In genomic region chr1:47178665-47179022, GRCh38 we compare ENCODE assay signal across 9 cellular contexts. TPM values are rescaled to one million over a fixed set of nuclear protein-coding genes. Genes with fewer than 3 reads are reported as not detected.
DNase-seq lines count a peak whose midpoint lies in the region; ATAC-seq and TF ChIP-seq lines count a peak whose summit lies in the region.
"Had no signal": no experiment of that assay in that cellular context is flagged by ENCODE, and none has a peak within 500 bp of the region (broad histone marks: within the 10 kb centered on the region; RNA-seq: fewer than 3 reads in every experiment).

No MANE protein-coding gene starts in this region.

- H3K4me1 ChIP-seq in left ventricle myocardium inferior, result peaks cover 16% of the 10 kb centered on the region
- no peaks in the 10 kb centered on the region for H3K4me1 ChIP-seq in ovary (ENCODE audit: insufficient read depth)

- peak overlapping the region in 3 of 5 donors; percentile 73 to 89 (median 76) for H3K4me3 Mint-ChIP-seq in immature natural killer cell

- WGBS in ovary, 3 donors, result 67 to 84% (median 80%) methylated on average over 8 of the region's 8 CpGs

- no peaks in the 10 kb centered on the region for H3K36me3 Mint-ChIP-seq in immature natural killer cell

- no peak for TF ChIP-seq EP300 in ovary (IDR thresholded peaks at IDR 0.05)

- H3K27me3 Mint-ChIP-seq in immature natural killer cell (ENCODE audit: low read depth in 3 of 3), result peaks cover 11 to 16% (median 12%) of the 10 kb centered on the region in 3 donors

- TF ChIP-seq POLR2A in ovary (IDR thresholded peaks at IDR 0.05), result no peak

- peaks cover 11 to 12% of the 10 kb centered on the region in 2 donors for H3K4me1 Mint-ChIP-seq in immature natural killer cell

- peaks cover 46% of the 10 kb centered on the region for H3K27me3 ChIP-seq in left ventricle myocardium inferior (ENCODE audit: low read depth)
- H3K27me3 ChIP-seq in ovary, result no peaks in the 10 kb centered on the region

- H3K27ac ChIP-seq in left ventricle myocardium inferior (replicated peaks), result no peak overlapping the region
- H3K27ac ChIP-seq in ovary, result no peak overlapping the region
- H3K27ac ChIP-seq: neutrophil had no signal

- DNase-seq in left ventricle myocardium inferior, result no peak
- DNase-seq in left cardiac atrium, result no peak
- no peak for DNase-seq in astrocyte of the cerebellum (ENCODE audit: low read depth)
- no peak for DNase-seq in immature natural killer cell
- no peak for DNase-seq in ovary
- DNase-seq in NCI-H1105 (lab: John Stamatoyannopoulos, UW), result no peak
- DNase-seq in activated naive CD4-positive, alpha-beta T cell (lab: John Stamatoyannopoulos, UW), result no peak

- intact Hi-C loops in left ventricle myocardium inferior (cut with micrococcal nuclease), result loop anchor here (5.0 to 10.0 kb wide), 2 partner anchors 84 to 546 kb away; no protein-coding TSS in a partner anchor
- intact Hi-C loops in left cardiac atrium (cut with DNase I), result loop anchor here in 1 of 2 donors (5.0 kb wide), 1 partner anchor 431 kb away; no protein-coding TSS in a partner anchor
- intact Hi-C loops in ovary (cut with DNase I), result loop anchor here in 2 of 4 donors (5.0 to 10.0 kb wide), 2 partner anchors 534 to 774 kb away; no protein-coding TSS in a partner anchor

- H3K9me3 ChIP-seq in left ventricle myocardium inferior (replicated peaks), result no peaks in the 10 kb centered on the region
- no peaks in the 10 kb centered on the region for H3K9me3 ChIP-seq in ovary
- H3K9me3 ChIP-seq: neutrophil had no signal

- TF ChIP-seq CTCF in left ventricle myocardium inferior (IDR thresholded peaks at IDR 0.05; ENCODE audit: borderline replicate concordance) (no peak), astrocyte of the cerebellum (IDR thresholded peaks at IDR 0.05; ENCODE audit: low read depth, low read length, missing control alignments) (no peak), ovary (IDR thresholded peaks at IDR 0.05) (no peak)

- H3K4me3 ChIP-seq in left ventricle myocardium inferior (peak overlapping the region; percentile 60), astrocyte of the cerebellum (ENCODE audit: low read depth, low read length) (peak overlapping the region; percentile 43), ovary (no peak overlapping the region)

- in situ Hi-C loops in astrocyte of the cerebellum (cut with HindIII; ENCODE audit: low sequenced_read_pairs), result no loop called here

- ATAC-seq in left cardiac atrium, result no peak
- ATAC-seq in GM19395 (IDR thresholded peaks at IDR 0.05; ENCODE audit: unreplicated experiment), result no peak

- no peaks in the 10 kb centered on the region for H3K9me3 Mint-ChIP-seq in immature natural killer cell

- H3K27ac Mint-ChIP-seq in immature natural killer cell, result peak overlapping the region in 1 of 6 donors; percentile 44

- H3K36me3 ChIP-seq in left ventricle myocardium inferior, result no peaks in the 10 kb centered on the region
- no peaks in the 10 kb centered on the region for H3K36me3 ChIP-seq in ovary
- H3K36me3 ChIP-seq: neutrophil had no signal

RNA-seq across cellular contexts. Expression of gene PDZK1IP1, which starts 11.2 kb away (rescaled TPM):
- not detected for total RNA-seq in left ventricle myocardium inferior
- total RNA-seq in left cardiac atrium, result 1 to 10 TPM; 1.6 to 1.9 TPM
- 1 to 10 TPM in 1 of 3 donors, under 1 TPM in 1, not detected in 1; 0.58 to 7.5 TPM for polyA plus RNA-seq in immature natural killer cell
- 10 to 100 TPM in 1 of 7 donors, 1 to 10 TPM in 2, under 1 TPM in 2, not detected in 2; 0.36 to 66.1 (median 3.1) TPM for total RNA-seq in ovary
- polyA plus RNA-seq in ovary, result under 1 TPM; 0.42 to 0.61 TPM

RNA-seq across cellular contexts. Expression of gene CYP4A22, which starts 41.4 kb away (rescaled TPM):
- total RNA-seq in left ventricle myocardium inferior (not detected), left cardiac atrium (not detected), ovary (under 1 TPM in 1 of 7 donors, not detected in 6; 0.57 TPM)
- polyA plus RNA-seq in immature natural killer cell (not detected), ovary (under 1 TPM in 1 of 2 donors, not detected in 1; 0.08 TPM)

RNA-seq across cellular contexts. Expression of gene TAL1, which starts 53.4 kb away (rescaled TPM):
- 4.3 TPM for total RNA-seq in left ventricle myocardium inferior
- 1 to 10 TPM; 4.0 to 5.1 TPM for total RNA-seq in left cardiac atrium
- 1 to 10 TPM in 1 of 3 donors, not detected in 2; 1.7 TPM for polyA plus RNA-seq in immature natural killer cell
- total RNA-seq in ovary, result 1 to 10 TPM; 1.2 to 4.7 (median 2.1) TPM
- 1 to 10 TPM; 2.4 to 4.1 TPM for polyA plus RNA-seq in ovary
